Comparison of ENCODE assay signal across 1 cellular context in genomic region chr1:16205333-16205671, GRCh38.
TF ChIP-seq lines count a peak whose summit lies in the region.

No MANE protein-coding gene starts in this region.

TF ChIP-seq in H1, 55 proteins besides CTCF, POLR2A, EP300 and RAD21:
- TF ChIP-seq BCL11A (IDR thresholded peaks at IDR 0.05; ENCODE audit: low read depth in 2 of 2, low read length in 2 of 2) (no peak), CHD2 (IDR thresholded peaks at IDR 0.05; ENCODE audit: low read length) (no peak), SP1 (IDR thresholded peaks at IDR 0.05; ENCODE audit: low read depth, low read length) (no peak)
